10 cellular contexts compared by ENCODE assay signal in the genomic region with DNA sequence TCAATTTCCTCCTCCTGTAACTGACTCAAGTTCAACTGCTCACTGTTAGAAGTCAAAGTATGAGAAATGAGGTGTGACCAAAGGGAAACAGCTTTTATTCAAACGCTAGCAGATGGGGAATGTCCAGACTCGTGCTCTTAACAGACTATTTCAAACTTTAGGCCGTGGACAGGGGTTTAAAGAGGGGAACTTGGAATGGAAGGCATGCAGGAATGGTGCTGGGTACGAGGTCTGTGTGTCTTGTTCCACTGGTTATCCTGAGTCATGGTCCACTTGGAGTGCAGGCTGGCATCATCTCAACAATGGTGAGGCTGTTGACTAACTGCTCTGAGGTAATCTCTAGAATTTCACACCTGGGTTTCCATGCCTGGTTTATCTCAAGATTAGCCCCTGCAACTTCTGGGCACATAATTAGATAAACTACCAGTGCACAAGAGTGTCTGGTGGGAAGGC. TPM values are rescaled to one million over a fixed set of nuclear protein-coding genes. Genes with fewer than 3 reads are reported as not detected.
DNase-seq lines count a peak whose midpoint lies in the region; ATAC-seq and TF ChIP-seq lines count a peak whose summit lies in the region.
"Had no signal": no experiment of that assay in that cellular context is flagged by ENCODE, and none has a peak within 500 bp of the region (broad histone marks: within the 10 kb centered on the region; RNA-seq: fewer than 3 reads in every experiment).

No MANE protein-coding gene starts in this region.

- ATAC-seq in gastrocnemius medialis (peak; percentile 71 to 89), HG02852 (IDR thresholded peaks at IDR 0.05; ENCODE audit: unreplicated experiment) (no peak)
- ATAC-seq: activated CD8-positive, alpha-beta T cell treated with anti-CD3 and anti-CD28 coated beads for 36 hours had no signal

- H4K20me1 ChIP-seq in PC-9 (ENCODE audit: insufficient read depth): no peaks in the 10 kb centered on the region

- in situ Hi-C loops in gastrocnemius medialis (cut with MboI; ENCODE audit: low sequenced_read_pairs in 4 of 4): no loop called here

- no peak overlapping the region; the same call in 1 of the 2 replicates for H3K4me2 ChIP-seq in PC-9

- TF ChIP-seq POLR2A in gastrocnemius medialis (IDR thresholded peaks at IDR 0.05): no peak
- TF ChIP-seq POLR2A in Peyer's patch (IDR thresholded peaks at IDR 0.05): no peak

- CTCF ChIA-PET in PC-9 (lab: Charles Lee): interaction anchor here (0.7 kb wide), 1 partner anchor 109 kb away, joined by 3 read pairs; no protein-coding TSS in a partner anchor

- H2AFZ ChIP-seq in PC-9: 0 out of 2 replicates have a peak overlapping the region, but pooled peaks have one; percentile 43

- TF ChIP-seq CTCF in PC-9 (conservative IDR thresholded peaks at IDR 0.05) (no peak), fibroblast of mammary gland (conservative IDR thresholded peaks at IDR 0.05; ENCODE audit: control insufficient read depth, insufficient read depth, low read depth, low read length) (no peak), gastrocnemius medialis (IDR thresholded peaks at IDR 0.05 in 4 of 5, conservative IDR thresholded peaks at IDR 0.05 in 1 of 5) (no peak), Peyer's patch (IDR thresholded peaks at IDR 0.05) (no peak)

- H3K4me3 ChIP-seq in PC-9 (no peak overlapping the region), fibroblast of mammary gland (ENCODE audit: control insufficient read depth, low read depth, low read length) (no peak overlapping the region), gastrocnemius medialis (no peak overlapping the region), Peyer's patch (no peak overlapping the region)
- H3K4me3 ChIP-seq: testis had no signal

- no peaks in the 10 kb centered on the region for H3K36me3 ChIP-seq in PC-9 (ENCODE audit: low read depth)
- no peaks in the 10 kb centered on the region for H3K36me3 ChIP-seq in gastrocnemius medialis
- H3K36me3 ChIP-seq in Peyer's patch: no peaks in the 10 kb centered on the region

- no peaks in the 10 kb centered on the region for H3F3A ChIP-seq in PC-9 (ENCODE audit: insufficient read depth, low read depth)

- no peak overlapping the region for H3K27ac ChIP-seq in PC-9
- peak overlapping the region; percentile 19 to 53 (median 38) for H3K27ac ChIP-seq in gastrocnemius medialis
- H3K27ac ChIP-seq in Peyer's patch: no peak overlapping the region
- no peak overlapping the region for H3K27ac ChIP-seq in substantia nigra (ENCODE audit: low read depth, low read length, poor library complexity, severe bottlenecking)
- H3K27ac ChIP-seq: testis had no signal

- DNase-seq in GM04504 (ENCODE audit: low read depth): peak; percentile 12
- DNase-seq in PC-9: peak; percentile 44 to 46
- DNase-seq in fibroblast of mammary gland (ENCODE audit: low read depth): peak; percentile 48
- DNase-seq in gastrocnemius medialis: peak in 1 of 2 donors; percentile 61
- no peak for DNase-seq in Peyer's patch
- no peak for DNase-seq in substantia nigra (lab: John Stamatoyannopoulos, UW)
- DNase-seq: activated CD8-positive, alpha-beta T cell treated with anti-CD3 and anti-CD28 coated beads for 36 hours; immature natural killer cell; testis had no signal

- no peaks in the 10 kb centered on the region for H3K27me3 ChIP-seq in PC-9 (ENCODE audit: insufficient read depth, low read depth)
- no peaks in the 10 kb centered on the region for H3K27me3 ChIP-seq in gastrocnemius medialis
- no peaks in the 10 kb centered on the region for H3K27me3 ChIP-seq in Peyer's patch
- H3K27me3 ChIP-seq: testis had no signal

- H3K9me3 ChIP-seq in PC-9 (ENCODE audit: insufficient read depth, low read depth) (no peaks in the 10 kb centered on the region), gastrocnemius medialis (no peaks in the 10 kb centered on the region), Peyer's patch (no peaks in the 10 kb centered on the region)
- H3K9me3 ChIP-seq: testis had no signal

- no peaks in the 10 kb centered on the region for H3K79me2 ChIP-seq in PC-9 (ENCODE audit: low read depth)

- intact Hi-C loops in PC-9 (cut with micrococcal nuclease; ENCODE audit: unreplicated experiment): no loop called here
- intact Hi-C loops in gastrocnemius medialis (cut with DNase I; ENCODE audit: low total_unique reads): loop anchor here (10.0 kb wide), 1 partner anchor 1344 kb away; no protein-coding TSS in a partner anchor

- no TSS peak for BruUV-seq in PC-9 (replicated peaks; lab: Mats Ljungman, UMichigan)

- no peaks in the 10 kb centered on the region for H3K9me2 ChIP-seq in PC-9 (ENCODE audit: insufficient read depth)

- POLR2A ChIA-PET in PC-9 (lab: Charles Lee; ENCODE audit: unreplicated experiment): interaction anchor here (0.5 kb wide), 1 partner anchor 134 kb away, joined by 5 read pairs; no protein-coding TSS in a partner anchor

- H3K4me1 ChIP-seq in PC-9 (replicated peaks; ENCODE audit: insufficient read depth) (no peaks in the 10 kb centered on the region), gastrocnemius medialis (peaks cover 0 to 9% of the 10 kb centered on the region in 2 donors), Peyer's patch (no peaks in the 10 kb centered on the region)
- H3K4me1 ChIP-seq: testis had no signal

RNA-seq across cellular contexts. Expression of a gene that starts 22.9 kb away (rescaled TPM):
- 5.5 and 6.2 TPM in 2 replicates for total RNA-seq in PC-9 (2021)
- 1 to 10 TPM in 2 of 4 donors, under 1 TPM in 1, not detected in 1; 0.38 to 2.4 (median 1.5) TPM for total RNA-seq in gastrocnemius medialis
- total RNA-seq in Peyer's patch: 1 to 10 TPM in 1 of 4 donors, not detected in 3; 2.6 TPM

RNA-seq across cellular contexts. Expression of a gene that starts 57.3 kb away (rescaled TPM):
- total RNA-seq in PC-9 (2021) (3.9 and 5.1 TPM in 2 replicates), gastrocnemius medialis (10 to 100 TPM; 26.7 to 39.1 (median 32.3) TPM), Peyer's patch (1 to 10 TPM in 1 of 4 donors, under 1 TPM in 3; 0.35 to 2.5 (median 0.76) TPM)
- total RNA-seq: activated CD8-positive, alpha-beta T cell treated with anti-CD3 and anti-CD28 coated beads for 36 hours had no signal

Comparison
In these comparisons a context has a peak if more than half of its experiments do, and no peak if none do; other contexts are left out.
1. DNase-seq: peak in GM04504 (single experiment), PC-9 (2 of 2) and fibroblast of mammary gland (single experiment); none in Peyer's patch (0 of 3) and substantia nigra (0 of 49).
2. H3K27ac ChIP-seq: peak in gastrocnemius medialis (4 of 4); none in PC-9 (single experiment), Peyer's patch (0 of 4) and substantia nigra (single experiment).